In genomic region chr11:6402061-6402470, GRCh38 we compare ENCODE assay signal across 9 cellular contexts. TPM values are rescaled to one million over a fixed set of nuclear protein-coding genes. Genes with fewer than 3 reads are reported as not detected.
DNase-seq lines count a peak whose midpoint lies in the region; ATAC-seq and TF ChIP-seq lines count a peak whose summit lies in the region.
"Had no signal": no experiment of that assay in that cellular context is flagged by ENCODE, and none has a peak within 500 bp of the region (broad histone marks: within the 10 kb centered on the region; RNA-seq: fewer than 3 reads in every experiment).

No MANE protein-coding gene starts in this region.

- no peaks in the 10 kb centered on the region for H3K9me3 Mint-ChIP-seq in activated T-helper 17 cell treated with anti-CD3 and anti-CD28 coated beads, Interleukin-2, amount 50 U/mL, for 72 hours
- H3K9me3 Mint-ChIP-seq in type B pancreatic cell, result no peaks in the 10 kb centered on the region

- peak; percentile 27 for DNase-seq in stimulated activated CD4-positive, alpha-beta T cell treated with anti-CD3 and anti-CD28 coated beads, Interleukin-1b, Interleukin-23, amount 100 ng/mL, for 48 hours
- DNase-seq in stimulated activated CD4-positive, alpha-beta T cell treated with anti-CD3 and anti-CD28 coated beads, Interleukin-4, amount 100 ng/mL, for 1 hour, result no peak
- DNase-seq in type B pancreatic cell (ENCODE audit: extremely low spot score, unreplicated experiment), result no peak
- DNase-seq in SHP77 treated with DMSO at 0.1 percent for 48 hours (lab: John Stamatoyannopoulos, UW), result no peak
- no peak for DNase-seq in T1000 (lab: John Stamatoyannopoulos, UW)
- no peak for DNase-seq in GOT3 (lab: John Stamatoyannopoulos, UW)

- peaks cover 49% of the 10 kb centered on the region for H3K4me1 Mint-ChIP-seq in activated T-helper 17 cell treated with anti-CD3 and anti-CD28 coated beads, Interleukin-2, amount 50 U/mL, for 72 hours
- H3K4me1 Mint-ChIP-seq in type B pancreatic cell (ENCODE audit: unreplicated experiment), result peaks cover 10% of the 10 kb centered on the region

- peaks cover 35% of the 10 kb centered on the region for H3K36me3 Mint-ChIP-seq in activated T-helper 17 cell treated with anti-CD3 and anti-CD28 coated beads, Interleukin-2, amount 50 U/mL, for 72 hours (ENCODE audit: low read depth)
- peaks cover 15% of the 10 kb centered on the region for H3K36me3 Mint-ChIP-seq in type B pancreatic cell

- ATAC-seq in HG03045 (IDR thresholded peaks at IDR 0.05; ENCODE audit: unreplicated experiment), result peak; percentile 38
- ATAC-seq in activated T-helper 17 cell treated with anti-CD3 and anti-CD28 coated beads, Interleukin-2, amount 50 U/mL, for 72 hours (replicated peaks), result peak; percentile 66
- ATAC-seq: Panc1 had no signal

- H3K27me3 Mint-ChIP-seq in activated T-helper 17 cell treated with anti-CD3 and anti-CD28 coated beads, Interleukin-2, amount 50 U/mL, for 72 hours, result no peaks in the 10 kb centered on the region
- H3K27me3 Mint-ChIP-seq in type B pancreatic cell, result no peaks in the 10 kb centered on the region

- TF ChIP-seq CTCF in type B pancreatic cell (conservative IDR thresholded peaks at IDR 0.05), result no peak

- H3K4me3 Mint-ChIP-seq in activated T-helper 17 cell treated with anti-CD3 and anti-CD28 coated beads, Interleukin-2, amount 50 U/mL, for 72 hours, result peak overlapping the region; percentile 91
- H3K4me3 Mint-ChIP-seq in type B pancreatic cell, result no peak overlapping the region

- peak overlapping the region; percentile 98 for H3K27ac Mint-ChIP-seq in activated T-helper 17 cell treated with anti-CD3 and anti-CD28 coated beads, Interleukin-2, amount 50 U/mL, for 72 hours
- no peak overlapping the region for H3K27ac Mint-ChIP-seq in type B pancreatic cell

RNA-seq across cellular contexts. Expression of gene SMPD1, which starts 11.8 kb away (rescaled TPM):
- total RNA-seq in activated T-helper 17 cell treated with anti-CD3 and anti-CD28 coated beads, Interleukin-2, amount 50 U/mL, for 72 hours, result 10 to 100 TPM; 12.9 to 15.2 TPM
- 31.6 and 50.0 TPM in 2 replicates for total RNA-seq in type B pancreatic cell (ENCODE audit: low replicate concordance)

RNA-seq across cellular contexts. Expression of gene APBB1, which starts 16.8 kb away (rescaled TPM):
- 10 to 100 TPM; 46.1 to 62.5 TPM for total RNA-seq in activated T-helper 17 cell treated with anti-CD3 and anti-CD28 coated beads, Interleukin-2, amount 50 U/mL, for 72 hours
- 38.4 and 61.6 TPM in 2 replicates for total RNA-seq in type B pancreatic cell (ENCODE audit: low replicate concordance)

RNA-seq across cellular contexts. Expression of gene HPX, which starts 38.7 kb away (rescaled TPM):
- 1 to 10 TPM in 1 of 2 donors, under 1 TPM in 1; 0.58 to 1.3 TPM for total RNA-seq in activated T-helper 17 cell treated with anti-CD3 and anti-CD28 coated beads, Interleukin-2, amount 50 U/mL, for 72 hours
- 1.5 and 1.9 TPM in 2 replicates for total RNA-seq in type B pancreatic cell (ENCODE audit: low replicate concordance)
